In the genomic region with DNA sequence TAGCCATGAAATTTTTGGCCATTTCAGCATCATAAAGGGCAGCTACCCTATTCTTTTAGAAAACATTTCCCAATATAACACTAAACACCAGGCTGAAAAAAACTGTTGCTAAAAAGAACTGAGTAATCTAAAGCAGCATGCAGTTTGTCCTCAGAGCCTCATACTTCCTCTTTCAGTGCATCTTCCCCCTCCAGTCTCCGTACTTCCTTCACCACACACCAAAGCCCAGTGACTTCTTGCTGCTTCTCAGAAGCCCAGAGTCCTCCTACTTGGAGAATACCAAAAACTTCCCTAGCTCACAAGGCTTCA, we compare ENCODE assay signal across 11 cellular contexts. TPM values are rescaled to one million over a fixed set of nuclear protein-coding genes. Genes with fewer than 3 reads are reported as not detected.
A peak's percentile ranks its signal among the peaks of the same experiment; 100 is the strongest.
DNase-seq lines count a peak whose midpoint lies in the region; ATAC-seq and TF ChIP-seq lines count a peak whose summit lies in the region.
"Had no signal": no experiment of that assay in that cellular context is flagged by ENCODE, and none has a peak within 500 bp of the region (broad histone marks: within the 10 kb centered on the region; RNA-seq: fewer than 3 reads in every experiment).

No MANE protein-coding gene starts in this region.

- no peak overlapping the region for H3K27ac ChIP-seq in osteoblast (ENCODE audit: low read depth, low read length)

- H3K4me3 Mint-ChIP-seq in T-helper 17 cell = peak overlapping the region; percentile 28
- H3K4me3 Mint-ChIP-seq: type B pancreatic cell had no signal

- H3K4me2 ChIP-seq in osteoblast (ENCODE audit: insufficient read depth, low read length) = no peak overlapping the region

- ATAC-seq in GM18861 (IDR thresholded peaks at IDR 0.05; ENCODE audit: unreplicated experiment) (peak; percentile 67), HG02938 (IDR thresholded peaks at IDR 0.05; ENCODE audit: unreplicated experiment) (peak; percentile 42), T-helper 17 cell (peak; percentile 77), GM19397 (IDR thresholded peaks at IDR 0.05; ENCODE audit: unreplicated experiment) (no peak)

- no peaks in the 10 kb centered on the region for H4K20me1 ChIP-seq in osteoblast (ENCODE audit: insufficient read depth, low read length)

- H3K36me3 Mint-ChIP-seq in T-helper 17 cell (ENCODE audit: low read depth) = no peaks in the 10 kb centered on the region
- H3K36me3 Mint-ChIP-seq: type B pancreatic cell had no signal

- TF ChIP-seq CTCF in osteoblast (IDR thresholded peaks at IDR 0.05; ENCODE audit: extremely low read depth, low read depth, low read length) = no peak

- H2AFZ ChIP-seq in osteoblast (ENCODE audit: low read length) = no peak overlapping the region

- H3K27ac Mint-ChIP-seq in T-helper 17 cell = peak overlapping the region; percentile 67
- H3K27ac Mint-ChIP-seq: T-helper 1 cell treated with Interleukin-12 subunit alpha and Interleukin-12 subunit beta and Interleukin-4 antibody, amounts not matched to agents 30 μg/mL and 1 μg/mL, for 36 hours; type B pancreatic cell had no signal

- no peak overlapping the region for H3K4me3 ChIP-seq in osteoblast (ENCODE audit: insufficient read depth, low read length)

- peaks cover 31% of the 10 kb centered on the region for H3K4me1 Mint-ChIP-seq in T-helper 17 cell

- DNase-seq in T-helper 17 cell = no peak
- DNase-seq in osteoblast (ENCODE audit: insufficient read length, low spot score, missing footprints) = peak; percentile 37
- DNase-seq in stimulated activated naive CD4-positive, alpha-beta T cell treated with Interleukin-2 at 50 U/mL for 16 hours (lab: John Stamatoyannopoulos, UW) = no peak
- no peak for DNase-seq in COR-L47 (lab: John Stamatoyannopoulos, UW)
- no peak for DNase-seq in stimulated activated CD4-positive, alpha-beta T cell treated with anti-CD3 and anti-CD28 coated beads, Interleukin-4, amount 100 ng/mL, for 4 hours

- H3K79me2 ChIP-seq in osteoblast (ENCODE audit: insufficient read depth, low read length) = no peaks in the 10 kb centered on the region

- H3K9me3 ChIP-seq in T-helper 17 cell (ENCODE audit: control insufficient read depth, low read length, poor library complexity, severe bottlenecking) (no peaks in the 10 kb centered on the region), osteoblast (ENCODE audit: low read depth, low read length) (no peaks in the 10 kb centered on the region)

- peaks cover 6% of the 10 kb centered on the region for H3K4me1 ChIP-seq in osteoblast (ENCODE audit: insufficient read depth, low read length)

- no peaks in the 10 kb centered on the region for H3K27me3 Mint-ChIP-seq in T-helper 17 cell

- H3K27me3 ChIP-seq in osteoblast (ENCODE audit: insufficient read depth, low read length) = no peaks in the 10 kb centered on the region

- H3K36me3 ChIP-seq in osteoblast (ENCODE audit: insufficient read depth, low read length) = no peaks in the 10 kb centered on the region

RNA-seq across cellular contexts. Expression of gene IFNGR1, which starts 5.7 kb away (rescaled TPM):
- total RNA-seq in T-helper 17 cell (10 to 100 TPM; 49.3 to 56.4 TPM), osteoblast (62.6 and 68.1 TPM in 2 replicates)

RNA-seq across cellular contexts. Expression of gene IL22RA2, which starts 51.4 kb away (rescaled TPM):
- not detected for total RNA-seq in T-helper 17 cell
- total RNA-seq in osteoblast = not detected in 2 replicates
- total RNA-seq: H1 had no signal
